29 cellular contexts compared by ENCODE assay signal in genomic region chr10:80100861-80101695, GRCh38. TPM values are rescaled to one million over a fixed set of nuclear protein-coding genes. Genes with fewer than 3 reads are reported as not detected.
DNase-seq lines count a peak whose midpoint lies in the region; ATAC-seq and TF ChIP-seq lines count a peak whose summit lies in the region.
"Had no signal": no experiment of that assay in that cellular context is flagged by ENCODE, and none has a peak within 500 bp of the region (broad histone marks: within the 10 kb centered on the region; RNA-seq: fewer than 3 reads in every experiment).

No MANE protein-coding gene starts in this region.

- peak overlapping the region; percentile 43; the same call in 1 of the 2 replicates for H3K27ac ChIP-seq in VCaP
- H3K27ac ChIP-seq: cardiac muscle cell, HL-60, left lung, SJSA1 had no signal

- CTCF ChIA-PET in Calu3 (lab: Charles Lee), result interaction anchor here (0.7 kb wide), 1 partner anchor 99 kb away, joined by 3 read pairs; no protein-coding TSS in a partner anchor
- CTCF ChIA-PET in activated naive CD4-positive, alpha-beta T cell treated with anti-CD3 and anti-CD28 coated beads, Interleukin-2, amount 10 ng/mL, durations not matched to agents 7 days and 5 days (lab: Charles Lee), result interaction anchor here (1.0 kb wide), 1 partner anchor 53 kb away, joined by 4 read pairs; no protein-coding TSS in a partner anchor

- H3K9me3 Mint-ChIP-seq in Calu3 (ENCODE audit: low read depth, unreplicated experiment) (no peaks in the 10 kb centered on the region), endothelial cell (ENCODE audit: unreplicated experiment) (no peaks in the 10 kb centered on the region)
- H3K9me3 Mint-ChIP-seq in activated naive CD4-positive, alpha-beta T cell treated with anti-CD3 and anti-CD28 coated beads, Interleukin-2, amount 10 ng/mL, durations not matched to agents 7 days and 5 days, result no peaks in the 10 kb centered on the region
- H3K9me3 Mint-ChIP-seq: activated naive CD4-positive, alpha-beta T cell treated with anti-CD3 and anti-CD28 coated beads for 36 hours; natural killer cell treated with Interleukin-12 subunit alpha and Interleukin-12 subunit beta and Interleukin-15 and Interleukin-18, amount 100 ng/mL, for 72 hours had no signal

- H3K36me3 Mint-ChIP-seq in Calu3 (ENCODE audit: insufficient read depth, unreplicated experiment) (no peaks in the 10 kb centered on the region), endothelial cell (ENCODE audit: low read depth, unreplicated experiment) (no peaks in the 10 kb centered on the region)
- H3K36me3 Mint-ChIP-seq in activated naive CD4-positive, alpha-beta T cell treated with anti-CD3 and anti-CD28 coated beads, Interleukin-2, amount 10 ng/mL, durations not matched to agents 7 days and 5 days, result no peaks in the 10 kb centered on the region
- H3K36me3 Mint-ChIP-seq: activated CD8-positive, alpha-beta memory T cell treated with anti-CD3 and anti-CD28 coated beads, Interleukin-2, amount 10 ng/mL, durations not matched to agents 7 days and 5 days; natural killer cell treated with Interleukin-12 subunit alpha and Interleukin-12 subunit beta and Interleukin-15 and Interleukin-18, amount 100 ng/mL, for 72 hours had no signal

- H3K4me3 Mint-ChIP-seq in Calu3 (ENCODE audit: low read depth, unreplicated experiment) (no peak overlapping the region), endothelial cell (ENCODE audit: unreplicated experiment) (no peak overlapping the region)
- no peak overlapping the region for H3K4me3 Mint-ChIP-seq in activated naive CD4-positive, alpha-beta T cell treated with anti-CD3 and anti-CD28 coated beads, Interleukin-2, amount 10 ng/mL, durations not matched to agents 7 days and 5 days
- H3K4me3 Mint-ChIP-seq: activated CD8-positive, alpha-beta memory T cell treated with anti-CD3 and anti-CD28 coated beads, Interleukin-2, amount 10 ng/mL, durations not matched to agents 7 days and 5 days; activated naive CD4-positive, alpha-beta T cell treated with anti-CD3 and anti-CD28 coated beads for 36 hours; natural killer cell treated with Interleukin-12 subunit alpha and Interleukin-12 subunit beta and Interleukin-15 and Interleukin-18, amount 100 ng/mL, for 72 hours had no signal

- intact Hi-C loops in Calu3 (cut with micrococcal nuclease; ENCODE audit: unreplicated experiment), result no loop called here

- H3K4me1 Mint-ChIP-seq in Calu3 (ENCODE audit: low read depth, unreplicated experiment) (no peaks in the 10 kb centered on the region), endothelial cell (ENCODE audit: unreplicated experiment) (no peaks in the 10 kb centered on the region)
- peaks cover 11% of the 10 kb centered on the region for H3K4me1 Mint-ChIP-seq in activated naive CD4-positive, alpha-beta T cell treated with anti-CD3 and anti-CD28 coated beads, Interleukin-2, amount 10 ng/mL, durations not matched to agents 7 days and 5 days

- peak; percentile 50 for DNase-seq in Calu3
- peak; percentile 68 for DNase-seq in HPDE6-E6E7 (ENCODE audit: extremely low spot score)
- peak; percentile 95 for DNase-seq in islet precursor cell
- no peak for DNase-seq in activated CD4-positive, alpha-beta T cell treated with anti-CD3 and anti-CD28 coated beads, Interleukin-2, amount 50 U/mL, for 4 hours
- DNase-seq in endothelial cell (ENCODE audit: low spot score), result no peak
- no peak for DNase-seq in activated naive CD4-positive, alpha-beta T cell treated with anti-CD3 and anti-CD28 coated beads, Interleukin-2, amount 10 ng/mL, durations not matched to agents 7 days and 5 days
- DNase-seq: activated CD4-positive, alpha-beta T cell treated with anti-CD3 and anti-CD28 coated beads for 48 hours; activated CD8-positive, alpha-beta memory T cell treated with anti-CD3 and anti-CD28 coated beads, Interleukin-2, amount 10 ng/mL, durations not matched to agents 7 days and 5 days; activated naive CD4-positive, alpha-beta T cell treated with anti-CD3 and anti-CD28 coated beads for 36 hours; cortex of kidney; EL; left lung; NCI-H1092; NCI-H2029; NCI-H345; NK-92 treated with Interleukin-12 subunit alpha and Interleukin-12 subunit beta, amount 100 ng/mL, for 24 hours; retina; substantia nigra; T-helper 1 cell had no signal

- BruUV-seq in Calu3 (replicated peaks; lab: Mats Ljungman, UMichigan), result no TSS peak

- no peak for ATAC-seq in HG03442 (IDR thresholded peaks at IDR 0.05; ENCODE audit: unreplicated experiment)
- ATAC-seq: activated CD8-positive, alpha-beta memory T cell treated with anti-CD3 and anti-CD28 coated beads, Interleukin-2, amount 10 ng/mL, durations not matched to agents 7 days and 5 days; HepG2; left lung; natural killer cell treated with Interleukin-12 subunit alpha and Interleukin-12 subunit beta and Interleukin-15 and Interleukin-18, amount 100 ng/mL, for 72 hours; Panc1 had no signal

- H3K27me3 Mint-ChIP-seq in Calu3 (ENCODE audit: unreplicated experiment), result peaks cover 48% of the 10 kb centered on the region
- peaks cover 3% of the 10 kb centered on the region for H3K27me3 Mint-ChIP-seq in endothelial cell (ENCODE audit: unreplicated experiment)
- H3K27me3 Mint-ChIP-seq in activated naive CD4-positive, alpha-beta T cell treated with anti-CD3 and anti-CD28 coated beads, Interleukin-2, amount 10 ng/mL, durations not matched to agents 7 days and 5 days, result peaks cover 4% of the 10 kb centered on the region

- H3K27ac Mint-ChIP-seq in Calu3 (ENCODE audit: unreplicated experiment), result no peak overlapping the region
- H3K27ac Mint-ChIP-seq in endothelial cell (ENCODE audit: unreplicated experiment), result no peak overlapping the region
- no peak overlapping the region for H3K27ac Mint-ChIP-seq in activated naive CD4-positive, alpha-beta T cell treated with anti-CD3 and anti-CD28 coated beads, Interleukin-2, amount 10 ng/mL, durations not matched to agents 7 days and 5 days
- H3K27ac Mint-ChIP-seq: activated CD8-positive, alpha-beta memory T cell treated with anti-CD3 and anti-CD28 coated beads, Interleukin-2, amount 10 ng/mL, durations not matched to agents 7 days and 5 days; activated naive CD4-positive, alpha-beta T cell treated with anti-CD3 and anti-CD28 coated beads for 36 hours; natural killer cell treated with Interleukin-12 subunit alpha and Interleukin-12 subunit beta and Interleukin-15 and Interleukin-18, amount 100 ng/mL, for 72 hours had no signal

- no peak for TF ChIP-seq CTCF in Calu3 (IDR thresholded peaks at IDR 0.05; ENCODE audit: unreplicated experiment)
- TF ChIP-seq CTCF in VCaP (conservative IDR thresholded peaks at IDR 0.05), result no peak
- TF ChIP-seq CTCF in endothelial cell (IDR thresholded peaks at IDR 0.05; ENCODE audit: unreplicated experiment), result no peak

RNA-seq across cellular contexts. Expression of gene TMEM254, which starts 22.6 kb away (rescaled TPM):
- total RNA-seq in Calu3 (2022), result 26.5 and 33.2 TPM in 2 replicates
- 16.6 TPM for total RNA-seq in endothelial cell (ENCODE audit: unreplicated experiment)

RNA-seq across cellular contexts. Expression of gene PLAC9, which starts 31.5 kb away (rescaled TPM):
- total RNA-seq in Calu3 (2022) (not detected in 2 replicates), endothelial cell (ENCODE audit: unreplicated experiment) (not detected)
- total RNA-seq: A673; activated CD8-positive, alpha-beta memory T cell treated with anti-CD3 and anti-CD28 coated beads, Interleukin-2, amount 10 ng/mL, durations not matched to agents 7 days and 5 days; activated naive CD4-positive, alpha-beta T cell treated with anti-CD3 and anti-CD28 coated beads for 36 hours; cardiac muscle cell; HepG2; mononuclear cell; natural killer cell treated with Interleukin-12 subunit alpha and Interleukin-12 subunit beta and Interleukin-15 and Interleukin-18, amount 100 ng/mL, for 72 hours; SJSA1 had no signal

Comparison
In these comparisons a context has a peak if more than half of its experiments do, and no peak if none do; other contexts are left out.
1. DNase-seq: peak in Calu3 (single experiment), HPDE6-E6E7 (single experiment) and islet precursor cell (single experiment); none in activated CD4-positive, alpha-beta T cell treated with anti-CD3 and anti-CD28 coated beads, Interleukin-2, amount 50 U/mL, for 4 hours (0 of 2), endothelial cell (single experiment) and activated naive CD4-positive, alpha-beta T cell treated with anti-CD3 and anti-CD28 coated beads, Interleukin-2, amount 10 ng/mL, durations not matched to agents 7 days and 5 days (single experiment).